Comparison of ENCODE assay signal across 1 cellular context in genomic region chr6:31715022-31715683, GRCh38.
TF ChIP-seq lines count a peak whose summit lies in the region.

LY6G6D (plus strand) TSS chr6:31715348; CDS start chr6:31715356, 8 bp downstream.

TF ChIP-seq in HEK293, 187 proteins besides CTCF, POLR2A, EP300 and RAD21 (continued from another document):
- TF ChIP-seq ZNF692 (tag by site-specific recombination; IDR thresholded peaks at IDR 0.05) (peak; percentile 40; the same call in 1 of the 2 replicates), SCRT2 (tag by site-specific recombination; IDR thresholded peaks at IDR 0.05) (peak; percentile 80), ZNF518A (tag by site-specific recombination; conservative IDR thresholded peaks at IDR 0.05; ENCODE audit: low read depth) (no peak), GLIS2 (tag by site-specific recombination; IDR thresholded peaks at IDR 0.05) (peak; percentile 69), ZNF530 (tag by site-specific recombination; IDR thresholded peaks at IDR 0.05; ENCODE audit: low read depth) (no peak), ZIC2 (tag by site-specific recombination; IDR thresholded peaks at IDR 0.05) (peak; percentile 98)
